26 cellular contexts compared by ENCODE assay signal in the genomic region with DNA sequence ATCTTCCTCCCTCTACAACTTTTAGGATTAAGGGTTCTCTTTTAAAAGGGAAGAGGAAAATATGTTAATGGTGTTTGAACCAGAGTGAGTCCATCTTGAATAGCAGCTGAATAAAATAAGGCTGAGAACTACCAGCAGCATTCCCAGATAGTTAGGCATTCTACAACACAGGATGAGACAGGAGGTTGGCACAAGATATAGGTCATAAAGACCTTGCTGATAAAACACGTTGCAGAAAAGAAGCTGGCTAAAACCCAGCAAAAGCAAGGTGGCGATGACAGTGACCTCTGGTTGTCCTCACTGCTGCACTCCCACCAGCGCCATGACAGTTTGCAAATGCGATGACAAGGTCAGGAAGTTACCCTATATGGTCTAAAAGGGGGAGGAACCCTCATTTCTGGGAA.
"Had no signal": no experiment of that assay in that cellular context is flagged by ENCODE, and none has a peak within 500 bp of the region (broad histone marks: within the 10 kb centered on the region; RNA-seq: fewer than 3 reads in every experiment).

No MANE protein-coding gene starts in this region.

- H3K4me2 ChIP-seq: neural progenitor cell, smooth muscle cell had no signal

- H3K27ac Mint-ChIP-seq: mesothelial cell of epicardium; naive B cell; natural killer cell; nephron progenitor cell; neural progenitor cell; stimulated activated memory B cell treated with anti-CD40 and anti-IgM and Interleukin-4, amounts not matched to agents 10 μg/mL and 1 μg/mL and 100 μg/mL, for 72 hours; stimulated activated naive CD8-positive, alpha-beta T cell treated with anti-CD3 and anti-CD28 coated beads, Interleukin-15, amount 100 ng/mL, for 72 hours; type B pancreatic cell had no signal

- H3K4me3 Mint-ChIP-seq: mesothelial cell of epicardium; naive B cell; natural killer cell; nephron progenitor cell; neural progenitor cell; stimulated activated memory B cell treated with anti-CD40 and anti-IgM and Interleukin-4, amounts not matched to agents 10 μg/mL and 1 μg/mL and 100 μg/mL, for 72 hours; stimulated activated naive CD8-positive, alpha-beta T cell treated with anti-CD3 and anti-CD28 coated beads, Interleukin-15, amount 100 ng/mL, for 72 hours; type B pancreatic cell had no signal

- H3K4me1 ChIP-seq: neural progenitor cell, parathyroid adenoma, psoas muscle, right lobe of liver, tibial nerve, uterus had no signal

- H3K36me3 Mint-ChIP-seq: natural killer cell; neural progenitor cell; stimulated activated memory B cell treated with anti-CD40 and anti-IgM and Interleukin-4, amounts not matched to agents 10 μg/mL and 1 μg/mL and 100 μg/mL, for 72 hours had no signal

- ATAC-seq: left lobe of liver; natural killer cell; psoas muscle; right lobe of liver; stimulated activated memory B cell treated with anti-CD40 and anti-IgM and Interleukin-4, amounts not matched to agents 10 μg/mL and 1 μg/mL and 100 μg/mL, for 72 hours; stimulated activated naive CD8-positive, alpha-beta T cell treated with anti-CD3 and anti-CD28 coated beads, Interleukin-15, amount 100 ng/mL, for 72 hours had no signal

- H3K79me2 ChIP-seq: parathyroid adenoma had no signal

- H3K4me1 Mint-ChIP-seq: mesothelial cell of epicardium; naive B cell; natural killer cell; nephron progenitor cell; neural progenitor cell; stimulated activated memory B cell treated with anti-CD40 and anti-IgM and Interleukin-4, amounts not matched to agents 10 μg/mL and 1 μg/mL and 100 μg/mL, for 72 hours; stimulated activated naive CD8-positive, alpha-beta T cell treated with anti-CD3 and anti-CD28 coated beads, Interleukin-15, amount 100 ng/mL, for 72 hours had no signal

- H3K36me3 ChIP-seq: neural progenitor cell, neutrophil, right lobe of liver, tibial nerve, uterus had no signal

- H3K27ac ChIP-seq: neural progenitor cell, neutrophil, parathyroid adenoma, psoas muscle, right lobe of liver, tibial nerve, uterus had no signal

- H2AFZ ChIP-seq: neural progenitor cell, parathyroid adenoma had no signal

- H3K27me3 ChIP-seq: neural progenitor cell, neutrophil, right lobe of liver, tibial nerve, uterus had no signal

- H3K4me3 ChIP-seq: lung, neural progenitor cell, psoas muscle, right lobe of liver, smooth muscle cell, tibial nerve, uterus had no signal

- H3K9me3 ChIP-seq: neutrophil, right lobe of liver, uterus had no signal

- DNase-seq: islet precursor cell; mesendoderm; naive B cell; natural killer cell; nephron progenitor cell; occipital lobe; psoas muscle; right lobe of liver; stimulated activated CD4-positive, alpha-beta T cell treated with anti-CD3 and anti-CD28 coated beads, Interleukin-1b, Interleukin-23, amount 100 ng/mL, for 48 hours; stimulated activated CD4-positive, alpha-beta T cell treated with anti-CD3 and anti-CD28 coated beads, Interleukin-2, amount 100 ng/mL, for 48 hours; stimulated activated CD4-positive, alpha-beta T cell treated with anti-CD3 and anti-CD28 coated beads, Interleukin-4, amount 100 ng/mL, for 4 hours; stimulated activated CD8-positive, alpha-beta memory T cell treated with anti-CD3 and anti-CD28 coated beads, Interleukin-4, amount 100 ng/mL, for 48 hours; stimulated activated naive CD4-positive, alpha-beta T cell treated with Interleukin-2 at 50 U/mL for 16 hours; stimulated activated naive CD8-positive, alpha-beta T cell treated with anti-CD3 and anti-CD28 coated beads, Interleukin-15, amount 100 ng/mL, for 72 hours; substantia nigra; uterus had no signal

- H3K27me3 Mint-ChIP-seq: stimulated activated naive CD8-positive, alpha-beta T cell treated with anti-CD3 and anti-CD28 coated beads, Interleukin-15, amount 100 ng/mL, for 72 hours; type B pancreatic cell had no signal
